ENCODE assay signal across 18 cellular contexts in the genomic region with DNA sequence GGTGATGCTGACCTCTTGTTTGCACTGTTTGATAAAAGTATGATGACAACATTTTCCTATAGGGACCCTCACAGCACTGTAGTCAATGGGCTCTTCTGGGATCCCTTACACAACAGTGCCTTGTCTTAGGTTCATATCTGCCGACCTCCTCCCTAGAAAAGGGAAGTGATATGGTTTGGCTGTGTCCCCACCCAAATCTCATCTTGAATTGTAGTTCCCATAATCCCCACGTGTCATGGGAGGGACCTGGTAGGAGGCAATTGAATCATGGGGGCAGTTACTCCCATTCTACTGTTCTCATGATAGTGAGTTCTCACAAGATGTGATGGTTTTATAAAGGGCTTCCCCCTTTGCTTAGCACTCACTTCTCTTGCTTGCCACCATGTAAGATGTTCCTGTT. TPM values are rescaled to one million over a fixed set of nuclear protein-coding genes. Genes with fewer than 3 reads are reported as not detected.
DNase-seq lines count a peak whose midpoint lies in the region; ATAC-seq, FAIRE-seq and TF ChIP-seq lines count a peak whose summit lies in the region.
"Had no signal": no experiment of that assay in that cellular context is flagged by ENCODE, and none has a peak within 500 bp of the region (broad histone marks: within the 10 kb centered on the region; RNA-seq: fewer than 3 reads in every experiment).

No MANE protein-coding gene starts in this region.

- no peak for TF ChIP-seq EP300 in GM12878 (IDR thresholded peaks at IDR 0.05; ENCODE audit: borderline replicate concordance in 1 of 2, control insufficient read depth in 1 of 2, low read depth in 2 of 2, low read length in 2 of 2)

- no peak overlapping the region for H3K4me2 ChIP-seq in GM12878 (ENCODE audit: control insufficient read depth, insufficient read depth)

- in situ Hi-C loops in GM12878 (cut with MboI), result no loop called here

- POLR2A ChIA-PET in GM12878 (lab: Charles Lee), result interaction anchor here (1.2 kb wide), 1 partner anchor 8 kb away, joined by 6 read pairs; no protein-coding TSS in a partner anchor

- FAIRE-seq in GM12878 (lab: Jason Lieb, UNC), result no peak
- FAIRE-seq: H54, HepG2 had no signal

- SMC1A ChIA-PET in GM12878 (lab: Charles Lee; ENCODE audit: uncharacterized antibody, unreplicated experiment), result interaction anchor here (0.6 kb wide), 1 partner anchor 65 kb away, joined by 3 read pairs; no protein-coding TSS in a partner anchor

- H3K4me1 Mint-ChIP-seq in activated naive CD4-positive, alpha-beta T cell treated with anti-CD3 and anti-CD28 coated beads, Interleukin-2, amount 10 ng/mL, durations not matched to agents 7 days and 5 days, result peaks cover 89% of the 10 kb centered on the region
- H3K4me1 Mint-ChIP-seq in T-helper 17 cell, result peaks cover 49% of the 10 kb centered on the region

- DNase-seq in activated naive CD4-positive, alpha-beta T cell treated with anti-CD3 and anti-CD28 coated beads, Interleukin-2, amount 10 ng/mL, durations not matched to agents 7 days and 5 days, result no peak
- DNase-seq in activated naive CD4-positive, alpha-beta T cell treated with anti-CD3 and anti-CD28 coated beads, Interleukin-2, amount 50 U/mL, for 16 hours, result no peak
- DNase-seq in T-helper 17 cell (no peak), GM12878 (ENCODE audit: low read depth, low spot score) (no peak), aorta (no peak), left cardiac atrium (no peak), foreskin fibroblast (no peak)
- DNase-seq: activated CD4-positive, CD25-positive, alpha-beta regulatory T cell; effector memory CD4-positive, alpha-beta T cell; EL; glutamatergic neuron; NCI-H2029; NCI-H446; NK-92 treated with Interleukin-12 subunit alpha and Interleukin-12 subunit beta, amount 100 ng/mL, for 24 hours; stimulated activated CD4-positive, alpha-beta T cell treated with anti-CD3 and anti-CD28 coated beads, Interleukin-15, amount 100 ng/mL, for 24 hours had no signal

- no peak overlapping the region for H3K9ac ChIP-seq in GM12878 (ENCODE audit: control insufficient read depth, insufficient read depth, low read length)

- H3K4me3 Mint-ChIP-seq in activated naive CD4-positive, alpha-beta T cell treated with anti-CD3 and anti-CD28 coated beads, Interleukin-2, amount 10 ng/mL, durations not matched to agents 7 days and 5 days, result no peak overlapping the region
- no peak overlapping the region for H3K4me3 Mint-ChIP-seq in T-helper 17 cell

- H3K36me3 ChIP-seq in GM12878 (ENCODE audit: control insufficient read depth in 2 of 2, insufficient read depth in 2 of 2, low read length in 1 of 2) (peaks cover 17 to 51% of the 10 kb centered on the region in 2 experiments), aorta (ENCODE audit: control insufficient read depth in 1 of 2, insufficient read depth in 2 of 2, low read length in 1 of 2) (peaks cover 4 to 13% of the 10 kb centered on the region in 2 donors)

- H3K9me3 ChIP-seq in T-helper 17 cell (ENCODE audit: control insufficient read depth, low read length, poor library complexity, severe bottlenecking), result no peaks in the 10 kb centered on the region
- peaks cover 9% of the 10 kb centered on the region; the same call in 2 of the 3 replicates for H3K9me3 ChIP-seq in GM12878 (replicated peaks; ENCODE audit: control insufficient read depth, insufficient read depth, low read length)
- no peaks in the 10 kb centered on the region for H3K9me3 ChIP-seq in aorta (ENCODE audit: control insufficient read depth, low read length)
- H3K9me3 ChIP-seq: right atrium auricular region had no signal

- H4K20me1 ChIP-seq in GM12878 (ENCODE audit: control insufficient read depth, insufficient read depth), result no peaks in the 10 kb centered on the region

- TSS peak; percentile 17 for BruUV-seq in GM12878 (replicated peaks; lab: Mats Ljungman, UMichigan)

- peak overlapping the region; percentile 69 for H3K27ac Mint-ChIP-seq in activated naive CD4-positive, alpha-beta T cell treated with anti-CD3 and anti-CD28 coated beads, Interleukin-2, amount 10 ng/mL, durations not matched to agents 7 days and 5 days
- H3K27ac Mint-ChIP-seq in T-helper 17 cell, result peak overlapping the region; percentile 95

- no peak overlapping the region for H3K4me3 ChIP-seq in GM12878
- no peak overlapping the region for H3K4me3 ChIP-seq in aorta (ENCODE audit: low read length in 2 of 2)
- no peak overlapping the region for H3K4me3 ChIP-seq in foreskin fibroblast (ENCODE audit: low read depth in 1 of 2, low read length in 2 of 2)
- H3K4me3 ChIP-seq: right atrium auricular region had no signal

- TF ChIP-seq RAD21 in GM12878 (IDR thresholded peaks at IDR 0.05; ENCODE audit: insufficient read depth, low read depth, low read length), result no peak

- H2AFZ ChIP-seq in GM12878 (ENCODE audit: control insufficient read depth, low read depth, low read length), result no peak overlapping the region

- H3K27me3 ChIP-seq in GM12878 (replicated peaks in 1 of 2; ENCODE audit: control insufficient read depth in 2 of 2, insufficient read depth in 2 of 2, low read length in 1 of 2) (no peaks in the 10 kb centered on the region), aorta (ENCODE audit: control insufficient read depth in 1 of 2, insufficient read depth in 2 of 2, low read length in 1 of 2) (no peaks in the 10 kb centered on the region)
- H3K27me3 ChIP-seq: right atrium auricular region had no signal

- H3K27me3 Mint-ChIP-seq in activated naive CD4-positive, alpha-beta T cell treated with anti-CD3 and anti-CD28 coated beads, Interleukin-2, amount 10 ng/mL, durations not matched to agents 7 days and 5 days, result no peaks in the 10 kb centered on the region
- H3K27me3 Mint-ChIP-seq in T-helper 17 cell, result no peaks in the 10 kb centered on the region

- H3K36me3 Mint-ChIP-seq in activated naive CD4-positive, alpha-beta T cell treated with anti-CD3 and anti-CD28 coated beads, Interleukin-2, amount 10 ng/mL, durations not matched to agents 7 days and 5 days, result peaks cover 83% of the 10 kb centered on the region
- peaks cover 14% of the 10 kb centered on the region for H3K36me3 Mint-ChIP-seq in T-helper 17 cell (ENCODE audit: low read depth)

- intact Hi-C loops in GM12878 (cut with micrococcal nuclease; ENCODE audit: unreplicated experiment), result no loop called here
- intact Hi-C loops in aorta (cut with DNase I), result no loop called here
- intact Hi-C loops in left cardiac atrium (cut with DNase I), result no loop called here

- no peak for TF ChIP-seq POLR2A in GM12878 (IDR thresholded peaks at IDR 0.05; ENCODE audit: low read depth, low read length)

- RAD21 ChIA-PET in GM12878 (lab: Charles Lee; ENCODE audit: unreplicated experiment), result interaction anchor here (0.5 kb wide), 1 partner anchor 1726 kb away, joined by 3 read pairs; no protein-coding TSS in a partner anchor

- peaks cover 14% of the 10 kb centered on the region for H3K9me3 Mint-ChIP-seq in activated naive CD4-positive, alpha-beta T cell treated with anti-CD3 and anti-CD28 coated beads, Interleukin-2, amount 10 ng/mL, durations not matched to agents 7 days and 5 days

- peaks cover 4% of the 10 kb centered on the region for H3K79me2 ChIP-seq in GM12878 (ENCODE audit: control insufficient read depth, insufficient read depth, low read length)

- ATAC-seq in T-helper 17 cell (no peak), GM12878 (no peak), aorta (ENCODE audit: low FRiP score) (no peak), left cardiac atrium (no peak)
- ATAC-seq: HepG2 had no signal

- H3K4me1 ChIP-seq in GM12878 (ENCODE audit: control insufficient read depth, insufficient read depth, low read length) (no peaks in the 10 kb centered on the region), aorta (ENCODE audit: control insufficient read depth in 1 of 2, insufficient read depth in 2 of 2, low read length in 2 of 2) (no peaks in the 10 kb centered on the region)

- no peak for TF ChIP-seq CTCF in GM12878 (IDR thresholded peaks at IDR 0.05 in 2 of 3, conservative IDR thresholded peaks at IDR 0.05 in 1 of 3; ENCODE audit: control insufficient read depth in 2 of 3, extremely low read depth in 1 of 3, insufficient read depth in 1 of 3, low read depth in 3 of 3, low read length in 3 of 3)
- no peak for TF ChIP-seq CTCF in foreskin fibroblast (IDR thresholded peaks at IDR 0.05; ENCODE audit: low read depth, low read length)

- H3K27ac ChIP-seq in GM12878 (ENCODE audit: control insufficient read depth, insufficient read depth) (no peak overlapping the region), aorta (ENCODE audit: low read depth in 1 of 2, low read length in 2 of 2) (no peak overlapping the region)
- H3K27ac ChIP-seq: right atrium auricular region had no signal

- 81% methylated on average over 2 of the region's 2 CpGs for WGBS in GM12878 (ENCODE audit: insufficient coverage, insufficient replicate concordance, low lambda C conversion rate, missing lambda C conversion rate)
- WGBS in aorta, 2 donors, result 85 to 89% methylated on average over 2 of the region's 2 CpGs

- CTCF ChIA-PET in activated naive CD4-positive, alpha-beta T cell treated with anti-CD3 and anti-CD28 coated beads, Interleukin-2, amount 10 ng/mL, durations not matched to agents 7 days and 5 days (lab: Charles Lee), result interaction anchor here (3.1 kb wide), 1 partner anchor 11 kb away, joined by 14 read pairs; no protein-coding TSS in a partner anchor
- CTCF ChIA-PET in GM12878 (lab: Yijun Ruan, JAX), result interaction anchor here (0.6 to 3.7 kb wide), 2 partner anchors 11 to 86 kb away, joined by 3 to 23 read pairs; no protein-coding TSS in a partner anchor

RNA-seq across cellular contexts. Expression of a gene that starts 23.1 kb away (rescaled TPM):
- total RNA-seq in T-helper 17 cell (100 to 1,000 TPM; 154 to 177 TPM), GM12878 (2014; rRNA removed) (43.1 and 45.4 TPM in 2 replicates), GM12878 (2014; rRNA removed; fragmentation: Illumina TruSeq; extraction: Trizol) (46.3 and 47.5 TPM in 2 replicates), GM12878 (2021) (49.4 and 55.3 TPM in 2 replicates), aorta (10 to 100 TPM; 28.2 to 39.5 TPM), left cardiac atrium (10 to 100 TPM; 12.1 to 16.4 TPM)
- total RNA-seq in GM12878 (2013; cell fraction: nucleolus; rRNA removed), result 42.6 and 46.8 TPM in 2 replicates
- 17.9 TPM for polyA plus RNA-seq in GM12878 (2011; ENCODE audit: low read depth)
- polyA plus RNA-seq in GM12878 (2011; rRNA removed) (24.1 and 29.8 TPM in 2 replicates), GM12878 (2014; fragmentation: Illumina TruSeq; extraction: Trizol) (48.5 and 58.2 TPM in 2 replicates), GM12878 (2014; fragmentation: Nextera tagmentation; extraction: Ambion mirVana) (10 to 100 TPM; 18.5 to 19.7 TPM), GM12878 (2014; rRNA removed) (32.4 and 35.2 TPM in 2 replicates), GM12878 (2016; fragmentation: Nextera tagmentation; extraction: Ambion mirVana) (10 to 100 TPM; 46.4 to 51.4 TPM), aorta (1 to 10 TPM; 4.1 to 8.6 TPM)
- 21.6 and 24.2 TPM in 2 replicates for polyA plus RNA-seq in GM12878 (2011; cell fraction: cytosol; rRNA removed)
- 17.6 and 24.1 TPM in 2 replicates for polyA plus RNA-seq in GM12878 (2011; cell fraction: nucleus; rRNA removed)
- 20.0 and 21.3 TPM in 2 replicates for polyA plus RNA-seq in GM12878 (2012)
- polyA minus RNA-seq in GM12878 (2011; rRNA and poly(A)+ RNA removed), result 35.4 and 46.3 TPM in 2 replicates
- 17.9 and 26.4 TPM in 2 replicates for polyA minus RNA-seq in GM12878 (2011; cell fraction: cytosol; rRNA and poly(A)+ RNA removed)
- polyA minus RNA-seq in GM12878 (2011; cell fraction: nucleus; rRNA and poly(A)+ RNA removed), result 20.9 and 39.8 TPM in 2 replicates

RNA-seq across cellular contexts. Expression of a gene that starts 50.6 kb away (rescaled TPM):
- total RNA-seq in T-helper 17 cell (1 to 10 TPM; 2.2 to 6.9 TPM), GM12878 (2014; rRNA removed) (4.7 and 4.8 TPM in 2 replicates), GM12878 (2014; rRNA removed; fragmentation: Illumina TruSeq; extraction: Trizol) (4.5 and 6.6 TPM in 2 replicates), GM12878 (2021) (10.5 and 10.6 TPM in 2 replicates), aorta (10 to 100 TPM in 1 of 2 donors, 1 to 10 TPM in 1; 6.9 to 17.5 TPM), left cardiac atrium (1 to 10 TPM; 4.8 to 7.3 TPM)
- total RNA-seq in GM12878 (2013; cell fraction: nucleolus; rRNA removed), result 74.5 and 88.6 TPM in 2 replicates
- polyA plus RNA-seq in GM12878 (2011; ENCODE audit: low read depth), result 3.5 TPM
- polyA plus RNA-seq in GM12878 (2011; rRNA removed) (16.3 and 19.9 TPM in 2 replicates), GM12878 (2014; fragmentation: Illumina TruSeq; extraction: Trizol) (5.1 and 5.4 TPM in 2 replicates), GM12878 (2014; fragmentation: Nextera tagmentation; extraction: Ambion mirVana) (under 1 TPM; 0.09 to 0.18 TPM), GM12878 (2014; rRNA removed) (10.8 and 11.5 TPM in 2 replicates), GM12878 (2016; fragmentation: Nextera tagmentation; extraction: Ambion mirVana) (1 to 10 TPM; 4.6 to 5.2 TPM), aorta (1 to 10 TPM in 1 of 2 donors, under 1 TPM in 1; 0.51 to 1.1 TPM)
- 19.2 and 20.8 TPM in 2 replicates for polyA plus RNA-seq in GM12878 (2011; cell fraction: cytosol; rRNA removed)
- polyA plus RNA-seq in GM12878 (2011; cell fraction: nucleus; rRNA removed), result 10.6 and 10.9 TPM in 2 replicates
- 3.4 and 6.4 TPM in 2 replicates for polyA plus RNA-seq in GM12878 (2012)
- polyA minus RNA-seq in GM12878 (2011; rRNA and poly(A)+ RNA removed), result 8.2 and 11.6 TPM in 2 replicates
- 11.1 and 11.6 TPM in 2 replicates for polyA minus RNA-seq in GM12878 (2011; cell fraction: cytosol; rRNA and poly(A)+ RNA removed)
- polyA minus RNA-seq in GM12878 (2011; cell fraction: nucleus; rRNA and poly(A)+ RNA removed), result 4.8 and 5.5 TPM in 2 replicates
